8 cellular contexts compared by ENCODE assay signal in the genomic region with DNA sequence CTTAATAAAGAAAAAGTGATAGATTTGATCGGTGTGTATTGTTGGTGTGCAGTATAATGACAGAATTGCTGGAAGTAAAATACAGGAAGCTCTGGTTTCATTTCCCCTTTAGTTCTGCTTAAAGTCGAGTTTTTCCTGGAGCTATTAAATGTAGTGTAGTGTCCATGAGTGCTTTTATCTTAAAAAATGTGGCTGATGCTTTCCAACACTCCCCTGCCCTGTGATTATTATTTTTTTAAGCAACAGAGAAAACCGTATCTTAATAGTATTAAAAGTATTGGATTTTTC. TPM values are rescaled to one million over a fixed set of nuclear protein-coding genes. Genes with fewer than 3 reads are reported as not detected.
DNase-seq lines count a peak whose midpoint lies in the region; ATAC-seq and TF ChIP-seq lines count a peak whose summit lies in the region.

No MANE protein-coding gene starts in this region.

- 1 to 6% (median 4%) methylated on average over 3 of the region's 3 CpGs for WGBS in spleen, 5 donors

- TF ChIP-seq POLR2A in spleen (IDR thresholded peaks at IDR 0.05), result no peak

- CTCF ChIA-PET in activated CD4-positive, alpha-beta T cell treated with anti-CD3 and anti-CD28 coated beads, Interleukin-2, amount 10 ng/mL, durations not matched to agents 7 days and 5 days (lab: Charles Lee), result interaction anchor here (0.6 to 0.7 kb wide), 2 partner anchors 39 to 64 kb away, joined by 4 to 5 read pairs; no protein-coding TSS in a partner anchor

- peak overlapping the region; percentile 98 for H3K27ac Mint-ChIP-seq in activated CD4-positive, alpha-beta T cell treated with anti-CD3 and anti-CD28 coated beads, Interleukin-2, amount 10 ng/mL, durations not matched to agents 7 days and 5 days

- DNase-seq in activated CD4-positive, alpha-beta T cell treated with anti-CD3 and anti-CD28 coated beads, Interleukin-2, amount 10 ng/mL, durations not matched to agents 7 days and 5 days, result no peak
- no peak for DNase-seq in activated CD4-positive, alpha-beta T cell treated with anti-CD3 and anti-CD28 coated beads for 1 hour
- DNase-seq in SJCRH30, result no peak
- no peak for DNase-seq in foreskin fibroblast
- DNase-seq in spleen, result no peak
- DNase-seq in iPS-NIHi11 (ENCODE audit: low spot score), result no peak
- no peak for DNase-seq in SHP77 (lab: John Stamatoyannopoulos, UW)

- intact Hi-C loops in spleen (cut with DNase I; ENCODE audit: low total_unique reads), result loop anchor here (5.0 kb wide), 1 partner anchor 243 kb away; a partner anchor contains a TSS

- H3K4me3 ChIP-seq in SJCRH30 (peak overlapping the region; percentile 58), foreskin fibroblast (ENCODE audit: low read depth in 1 of 2, low read length in 2 of 2) (peak overlapping the region; percentile 76 to 90), spleen (peak overlapping the region; percentile 88 to 98 (median 94))

- H3K36me3 Mint-ChIP-seq in activated CD4-positive, alpha-beta T cell treated with anti-CD3 and anti-CD28 coated beads, Interleukin-2, amount 10 ng/mL, durations not matched to agents 7 days and 5 days (ENCODE audit: low read depth), result peaks cover 34% of the 10 kb centered on the region

- H3K27me3 Mint-ChIP-seq in activated CD4-positive, alpha-beta T cell treated with anti-CD3 and anti-CD28 coated beads, Interleukin-2, amount 10 ng/mL, durations not matched to agents 7 days and 5 days, result no peaks in the 10 kb centered on the region

- POLR2A ChIA-PET in activated CD4-positive, alpha-beta T cell treated with anti-CD3 and anti-CD28 coated beads, Interleukin-2, amount 10 ng/mL, durations not matched to agents 7 days and 5 days (lab: Charles Lee), result no interaction called here

- H3K27me3 ChIP-seq in SJCRH30 (no peaks in the 10 kb centered on the region), spleen (replicated peaks in 1 of 7) (no peaks in the 10 kb centered on the region)

- peak overlapping the region; percentile 40 for H3K27ac ChIP-seq in SJCRH30
- H3K27ac ChIP-seq in spleen, result peak overlapping the region; percentile 86 to 99 (median 97)

- no peak for ATAC-seq in HG02642 (IDR thresholded peaks at IDR 0.05; ENCODE audit: poor library complexity, unreplicated experiment)

- TF ChIP-seq CTCF in foreskin fibroblast (IDR thresholded peaks at IDR 0.05; ENCODE audit: low read depth, low read length) (no peak), spleen (IDR thresholded peaks at IDR 0.05 in 8 of 11, conservative IDR thresholded peaks at IDR 0.05 in 3 of 11) (no peak)

- H3K9me3 ChIP-seq in SJCRH30 (replicated peaks), result no peaks in the 10 kb centered on the region
- no peaks in the 10 kb centered on the region for H3K9me3 ChIP-seq in spleen

- no peaks in the 10 kb centered on the region for H3K4me1 ChIP-seq in SJCRH30
- peaks cover 0 to 41% (median 17%) of the 10 kb centered on the region in 6 donors for H3K4me1 ChIP-seq in spleen

- H3K36me3 ChIP-seq in SJCRH30, result no peaks in the 10 kb centered on the region
- peaks cover 0 to 44% (median 21%) of the 10 kb centered on the region in 6 donors for H3K36me3 ChIP-seq in spleen

- H3K4me1 Mint-ChIP-seq in activated CD4-positive, alpha-beta T cell treated with anti-CD3 and anti-CD28 coated beads, Interleukin-2, amount 10 ng/mL, durations not matched to agents 7 days and 5 days, result peaks cover 35% of the 10 kb centered on the region

- peak overlapping the region; percentile 95 for H3K4me3 Mint-ChIP-seq in activated CD4-positive, alpha-beta T cell treated with anti-CD3 and anti-CD28 coated beads, Interleukin-2, amount 10 ng/mL, durations not matched to agents 7 days and 5 days

- peaks cover 5% of the 10 kb centered on the region for H3K9me3 Mint-ChIP-seq in activated CD4-positive, alpha-beta T cell treated with anti-CD3 and anti-CD28 coated beads, Interleukin-2, amount 10 ng/mL, durations not matched to agents 7 days and 5 days

RNA-seq across cellular contexts. Expression of a gene that starts 1.1 kb away (rescaled TPM):
- total RNA-seq in activated CD4-positive, alpha-beta T cell treated with anti-CD3 and anti-CD28 coated beads, Interleukin-2, amount 10 ng/mL, durations not matched to agents 7 days and 5 days, result 100 to 1,000 TPM in 1 of 2 experiments, 10 to 100 TPM in 1; 99.5 to 107 TPM
- total RNA-seq in SJCRH30 (2014; rRNA removed; shearing (Covaris generic)), result 13.3 and 15.0 TPM in 2 replicates
- total RNA-seq in spleen, result 100 to 1,000 TPM; 128 to 276 (median 155) TPM
- polyA plus RNA-seq in spleen, result 10 to 100 TPM; 18.4 to 33.4 (median 25.6) TPM
